ENCODE assay signal across 9 cellular contexts in genomic region chr19:18593367-18594095, GRCh38. TPM values are rescaled to one million over a fixed set of nuclear protein-coding genes. Genes with fewer than 3 reads are reported as not detected.
A peak's percentile ranks its signal among the peaks of the same experiment; 100 is the strongest.
DNase-seq lines count a peak whose midpoint lies in the region; ATAC-seq and TF ChIP-seq lines count a peak whose summit lies in the region.
"Had no signal": no experiment of that assay in that cellular context is flagged by ENCODE, and none has a peak within 500 bp of the region (broad histone marks: within the 10 kb centered on the region; RNA-seq: fewer than 3 reads in every experiment).

No MANE protein-coding gene starts in this region.

- TF ChIP-seq CTCF in glutamatergic neuron (IDR thresholded peaks at IDR 0.05; ENCODE audit: partially characterized antibody, unreplicated experiment) (no peak), suprapubic skin (IDR thresholded peaks at IDR 0.05) (no peak)

- no peak overlapping the region for H3K27ac ChIP-seq in suprapubic skin
- H3K27ac ChIP-seq: KMS-11 had no signal

- H3K4me3 ChIP-seq in suprapubic skin: peak overlapping the region; percentile 42

- peaks cover 48% of the 10 kb centered on the region for H3K4me1 ChIP-seq in suprapubic skin

- no peaks in the 10 kb centered on the region for H3K9me3 ChIP-seq in suprapubic skin

- peaks cover 7% of the 10 kb centered on the region for H3K27me3 Mint-ChIP-seq in activated CD8-positive, alpha-beta memory T cell treated with anti-CD3 and anti-CD28 coated beads, Interleukin-2, amount 10 ng/mL, durations not matched to agents 7 days and 5 days
- H3K27me3 Mint-ChIP-seq in glutamatergic neuron (ENCODE audit: unreplicated experiment): peaks cover 15% of the 10 kb centered on the region

- ATAC-seq in activated CD8-positive, alpha-beta memory T cell treated with anti-CD3 and anti-CD28 coated beads, Interleukin-2, amount 10 ng/mL, durations not matched to agents 7 days and 5 days: no peak
- no peak for ATAC-seq in GM18505 (IDR thresholded peaks at IDR 0.05; ENCODE audit: unreplicated experiment)
- ATAC-seq in GM18907 (IDR thresholded peaks at IDR 0.05; ENCODE audit: unreplicated experiment): no peak

- peak overlapping the region; percentile 3 for H3K27ac Mint-ChIP-seq in activated CD8-positive, alpha-beta memory T cell treated with anti-CD3 and anti-CD28 coated beads, Interleukin-2, amount 10 ng/mL, durations not matched to agents 7 days and 5 days
- no peak overlapping the region for H3K27ac Mint-ChIP-seq in glutamatergic neuron (ENCODE audit: unreplicated experiment)

- CTCF ChIA-PET in activated CD8-positive, alpha-beta memory T cell treated with anti-CD3 and anti-CD28 coated beads, Interleukin-2, amount 10 ng/mL, durations not matched to agents 7 days and 5 days (lab: Charles Lee): interaction anchor here (0.6 to 2.7 kb wide), 24 partner anchors 7 to 439 kb away, joined by 3 to 11 read pairs (median 4); partner anchors contain the start of genes COPE, DDX49, FKBP8 and KXD1

- peaks cover 24% of the 10 kb centered on the region for H3K4me1 Mint-ChIP-seq in activated CD8-positive, alpha-beta memory T cell treated with anti-CD3 and anti-CD28 coated beads, Interleukin-2, amount 10 ng/mL, durations not matched to agents 7 days and 5 days
- peaks cover 5% of the 10 kb centered on the region for H3K4me1 Mint-ChIP-seq in glutamatergic neuron (ENCODE audit: low read depth, unreplicated experiment)

- peaks cover 11% of the 10 kb centered on the region for H3K36me3 ChIP-seq in suprapubic skin

- H3K27me3 ChIP-seq in suprapubic skin: peaks cover 8% of the 10 kb centered on the region

- 49% methylated on average over 19 of the region's 25 CpGs for WGBS in suprapubic skin

- no peak for TF ChIP-seq EP300 in suprapubic skin (IDR thresholded peaks at IDR 0.05)

- peaks cover 3% of the 10 kb centered on the region for H3K36me3 Mint-ChIP-seq in activated CD8-positive, alpha-beta memory T cell treated with anti-CD3 and anti-CD28 coated beads, Interleukin-2, amount 10 ng/mL, durations not matched to agents 7 days and 5 days
- H3K36me3 Mint-ChIP-seq in glutamatergic neuron (ENCODE audit: unreplicated experiment): no peaks in the 10 kb centered on the region

- no peak overlapping the region for H3K4me3 Mint-ChIP-seq in activated CD8-positive, alpha-beta memory T cell treated with anti-CD3 and anti-CD28 coated beads, Interleukin-2, amount 10 ng/mL, durations not matched to agents 7 days and 5 days
- H3K4me3 Mint-ChIP-seq in glutamatergic neuron (ENCODE audit: unreplicated experiment): peak overlapping the region; percentile 81

- DNase-seq in activated CD8-positive, alpha-beta memory T cell treated with anti-CD3 and anti-CD28 coated beads, Interleukin-2, amount 10 ng/mL, durations not matched to agents 7 days and 5 days: no peak
- no peak for DNase-seq in activated CD8-positive, alpha-beta memory T cell treated with anti-CD3 and anti-CD28 coated beads, Interleukin-2, amount 50 U/mL, for 4 hours
- peak; percentile 39 for DNase-seq in RKO (ENCODE audit: low spot score)
- DNase-seq in glutamatergic neuron: no peak
- DNase-seq in suprapubic skin (ENCODE audit: low spot score in 2 of 2): no peak
- DNase-seq in NCI-H1436 treated with DMSO at 0.1 percent for 48 hours (lab: John Stamatoyannopoulos, UW): no peak

- no peaks in the 10 kb centered on the region for H3K9me3 Mint-ChIP-seq in activated CD8-positive, alpha-beta memory T cell treated with anti-CD3 and anti-CD28 coated beads, Interleukin-2, amount 10 ng/mL, durations not matched to agents 7 days and 5 days (ENCODE audit: low read depth)
- peaks cover 25% of the 10 kb centered on the region for H3K9me3 Mint-ChIP-seq in glutamatergic neuron (ENCODE audit: unreplicated experiment)

- TF ChIP-seq POLR2A in suprapubic skin (IDR thresholded peaks at IDR 0.05) (no peak), GM18505 (IDR thresholded peaks at IDR 0.05; ENCODE audit: borderline replicate concordance, extremely low read depth, insufficient read depth, insufficient read length) (no peak)

RNA-seq across cellular contexts. Expression of gene REX1BD, which starts 4.9 kb away (rescaled TPM):
- total RNA-seq in activated CD8-positive, alpha-beta memory T cell treated with anti-CD3 and anti-CD28 coated beads, Interleukin-2, amount 10 ng/mL, durations not matched to agents 7 days and 5 days: 100 to 1,000 TPM in 1 of 2 experiments, 10 to 100 TPM in 1; 88.9 to 102 TPM
- 54.3 TPM for total RNA-seq in glutamatergic neuron (ENCODE audit: unreplicated experiment)
- 10 to 100 TPM; 77.0 to 86.7 (median 82.6) TPM for total RNA-seq in suprapubic skin

RNA-seq across cellular contexts. Expression of gene CRLF1, which starts 13.1 kb away (rescaled TPM):
- not detected for total RNA-seq in activated CD8-positive, alpha-beta memory T cell treated with anti-CD3 and anti-CD28 coated beads, Interleukin-2, amount 10 ng/mL, durations not matched to agents 7 days and 5 days
- total RNA-seq in glutamatergic neuron (ENCODE audit: unreplicated experiment) (55.3 TPM), suprapubic skin (10 to 100 TPM; 21.2 to 65.5 (median 47.9) TPM)

RNA-seq across cellular contexts. Expression of gene TMEM59L, which starts 19.1 kb away (rescaled TPM):
- total RNA-seq in activated CD8-positive, alpha-beta memory T cell treated with anti-CD3 and anti-CD28 coated beads, Interleukin-2, amount 10 ng/mL, durations not matched to agents 7 days and 5 days: not detected
- total RNA-seq in glutamatergic neuron (ENCODE audit: unreplicated experiment) (92.3 TPM), suprapubic skin (1 to 10 TPM in 2 of 4 donors, under 1 TPM in 2; 0.49 to 1.4 (median 0.97) TPM)

RNA-seq across cellular contexts. Expression of gene UBA52, which starts 21.9 kb away (rescaled TPM):
- 1,000 to 10,000 TPM; 1,256 to 1,325 TPM for total RNA-seq in activated CD8-positive, alpha-beta memory T cell treated with anti-CD3 and anti-CD28 coated beads, Interleukin-2, amount 10 ng/mL, durations not matched to agents 7 days and 5 days
- total RNA-seq in glutamatergic neuron (ENCODE audit: unreplicated experiment) (826 TPM), suprapubic skin (1,000 to 10,000 TPM in 1 of 4 donors, 100 to 1,000 TPM in 3; 405 to 1,087 (median 865) TPM)

RNA-seq across cellular contexts. Expression of gene KXD1, which starts 35.9 kb away (rescaled TPM):
- total RNA-seq in activated CD8-positive, alpha-beta memory T cell treated with anti-CD3 and anti-CD28 coated beads, Interleukin-2, amount 10 ng/mL, durations not matched to agents 7 days and 5 days: 100 to 1,000 TPM; 106 to 113 TPM
- total RNA-seq in glutamatergic neuron (ENCODE audit: unreplicated experiment) (71.3 TPM), suprapubic skin (100 to 1,000 TPM in 1 of 4 donors, 10 to 100 TPM in 3; 72.4 to 107 (median 89.4) TPM)

Comparison
In these comparisons a context has a peak if more than half of its experiments do, and no peak if none do; other contexts are left out.
1. RNA of gene CRLF1, which starts 13.1 kb away (total RNA-seq): 21.2 to 65.5 TPM in suprapubic skin and 55.3 TPM in glutamatergic neuron (single experiment); not detected in activated CD8-positive, alpha-beta memory T cell treated with anti-CD3 and anti-CD28 coated beads, Interleukin-2, amount 10 ng/mL, durations not matched to agents 7 days and 5 days; every median in the first group is over 10 times any median in the second.
2. RNA of gene TMEM59L, which starts 19.1 kb away (total RNA-seq): 92.3 TPM in glutamatergic neuron (single experiment); 0.49 to 1.4 TPM in suprapubic skin and not detected in activated CD8-positive, alpha-beta memory T cell treated with anti-CD3 and anti-CD28 coated beads, Interleukin-2, amount 10 ng/mL, durations not matched to agents 7 days and 5 days; every median in the first group is over 10 times any median in the second.